In the genomic region with DNA sequence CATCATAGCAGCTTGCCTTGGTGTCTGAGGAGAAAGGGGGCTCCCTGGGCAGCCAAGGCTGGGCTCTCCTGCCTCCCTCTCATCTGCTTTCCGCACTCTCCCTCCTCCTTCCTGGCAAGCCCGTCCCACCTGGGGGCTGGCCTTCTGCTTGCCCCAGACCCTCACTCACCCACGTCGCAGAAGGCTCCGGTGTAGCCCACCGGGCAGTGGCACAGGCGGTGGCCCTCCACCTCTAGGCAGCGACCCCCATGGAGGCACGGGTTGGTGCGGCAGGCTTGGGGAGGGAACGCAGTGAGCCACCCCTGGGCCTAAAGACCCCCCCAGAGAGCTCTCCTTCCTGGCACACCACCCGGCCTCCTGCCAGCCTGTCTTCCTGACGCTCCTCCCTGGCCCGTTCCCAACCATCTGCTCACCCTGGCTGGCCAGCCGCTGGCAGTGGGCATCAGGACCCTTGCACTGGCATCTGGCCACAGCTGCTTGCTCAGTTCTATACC, we compare ENCODE assay signal across 8 cellular contexts. TPM values are rescaled to one million over a fixed set of nuclear protein-coding genes. Genes with fewer than 3 reads are reported as not detected.
DNase-seq lines count a peak whose midpoint lies in the region; ATAC-seq lines count a peak whose summit lies in the region.

No MANE protein-coding gene starts in this region.

- H3K27ac ChIP-seq in trophoblast cell (ENCODE audit: low read depth, low read length), result no peak overlapping the region

- H2AK5ac ChIP-seq in trophoblast cell (ENCODE audit: low read length), result no peak overlapping the region

- H3K79me1 ChIP-seq in trophoblast cell (ENCODE audit: low read length), result peaks cover 2% of the 10 kb centered on the region

- H3K9me3 ChIP-seq in endocrine pancreas (ENCODE audit: control insufficient read depth, low read length), result no peaks in the 10 kb centered on the region
- H3K9me3 ChIP-seq in trophoblast cell (ENCODE audit: insufficient read depth, low read depth, low read length), result peaks cover 1% of the 10 kb centered on the region

- in situ Hi-C loops in G401 (cut with HindIII; ENCODE audit: low sequenced_read_pairs), result loop anchor here (5.0 kb wide), 1 partner anchor 43 kb away; the partner anchor contains the start of gene PRR7

- H3K27me3 ChIP-seq in endocrine pancreas (ENCODE audit: control insufficient read depth, insufficient read depth, low read length) (peaks cover 7% of the 10 kb centered on the region), trophoblast cell (ENCODE audit: insufficient read depth, low read length) (peaks cover 28% of the 10 kb centered on the region)

- H2BK12ac ChIP-seq in trophoblast cell (ENCODE audit: low read length), result no peak overlapping the region

- no peaks in the 10 kb centered on the region for H3K36me3 ChIP-seq in endocrine pancreas (ENCODE audit: control insufficient read depth, insufficient read depth, low read length)
- H3K36me3 ChIP-seq in trophoblast cell (ENCODE audit: control insufficient read depth in 1 of 2, insufficient read depth in 2 of 2, low read length in 2 of 2), result no peaks in the 10 kb centered on the region

- H4K12ac ChIP-seq in trophoblast cell (ENCODE audit: low read depth, low read length), result no peak overlapping the region

- H4K8ac ChIP-seq in trophoblast cell (ENCODE audit: low read depth, low read length), result peak overlapping the region; percentile 25

- no peak overlapping the region for H3K4me3 ChIP-seq in endocrine pancreas (ENCODE audit: control insufficient read depth, insufficient read depth, low read length)
- peak overlapping the region; percentile 64 for H3K4me3 ChIP-seq in trophoblast cell (ENCODE audit: low read depth, low read length)

- H3K14ac ChIP-seq in trophoblast cell (ENCODE audit: low read length), result no peak overlapping the region

- H3K23ac ChIP-seq in trophoblast cell (ENCODE audit: low read length), result no peak overlapping the region

- H3K79me2 ChIP-seq in trophoblast cell (ENCODE audit: control insufficient read depth, insufficient read depth, low read length, poor library complexity), result no peaks in the 10 kb centered on the region

- no peak overlapping the region for H2BK5ac ChIP-seq in trophoblast cell (ENCODE audit: low read depth, low read length, poor library complexity)

- H3K4me1 ChIP-seq in endocrine pancreas (ENCODE audit: control insufficient read depth, insufficient read depth, low read length) (no peaks in the 10 kb centered on the region), trophoblast cell (ENCODE audit: control insufficient read depth in 1 of 2, insufficient read depth in 2 of 2, low read length in 2 of 2) (peaks cover 14 to 23% of the 10 kb centered on the region in 2 experiments)

- no peak overlapping the region for H2BK120ac ChIP-seq in trophoblast cell (ENCODE audit: insufficient read depth, low read length, poor library complexity)

- peak overlapping the region; percentile 97 for H3K4me2 ChIP-seq in trophoblast cell (ENCODE audit: low read length)

- peak overlapping the region; percentile 1 for H2AFZ ChIP-seq in trophoblast cell (ENCODE audit: insufficient read depth, low read length, poor library complexity)

- no peak for ATAC-seq in HG03378 (IDR thresholded peaks at IDR 0.05; ENCODE audit: unreplicated experiment)

- peak; percentile 87 for DNase-seq in DMS 273 (lab: John Stamatoyannopoulos, UW; ENCODE audit: unreplicated experiment)
- peak; percentile 30 to 68 for DNase-seq in NCI-H524 (lab: John Stamatoyannopoulos, UW)
- DNase-seq in trophoblast cell, result no peak
- no peak for DNase-seq in stimulated activated CD8-positive, alpha-beta memory T cell treated with anti-CD3 and anti-CD28 coated beads, Interleukin-4, amount 100 ng/mL, for 48 hours
- DNase-seq in G401 (ENCODE audit: low spot score), result no peak
- DNase-seq in ecto neural progenitor cell (ENCODE audit: low spot score), result no peak

- no peak overlapping the region for H3K18ac ChIP-seq in trophoblast cell (ENCODE audit: low read length)

- H3K4ac ChIP-seq in trophoblast cell (ENCODE audit: low read depth, low read length), result no peak overlapping the region

- no peak overlapping the region for H4K91ac ChIP-seq in trophoblast cell (ENCODE audit: low read depth, low read length)

- H3K9ac ChIP-seq in endocrine pancreas (ENCODE audit: control insufficient read depth, insufficient read depth, low read length) (peak overlapping the region; percentile 81), trophoblast cell (ENCODE audit: low read length) (no peak overlapping the region)

- WGBS in trophoblast cell (ENCODE audit: extremely low coverage, insufficient coverage, insufficient read length), result no CpG with 5 or more reads among the region's 15 CpGs

RNA-seq across cellular contexts. Expression of gene PFN3, which starts 4.2 kb away (rescaled TPM):
- polyA plus RNA-seq in trophoblast cell (2013), result not detected in 2 replicates
- total RNA-seq in G401 (2014; rRNA removed; shearing (Covaris generic)), result not detected in 2 replicates

RNA-seq across cellular contexts. Expression of gene F12, which starts 4.7 kb away (rescaled TPM):
- polyA plus RNA-seq in trophoblast cell (2013), result 0.47 and 0.49 TPM in 2 replicates
- 3.1 and 11.4 TPM in 2 replicates for total RNA-seq in G401 (2014; rRNA removed; shearing (Covaris generic))

RNA-seq across cellular contexts. Expression of gene SLC34A1, which starts 20.5 kb away (rescaled TPM):
- polyA plus RNA-seq in trophoblast cell (2013), result not detected in 2 replicates
- total RNA-seq in G401 (2014; rRNA removed; shearing (Covaris generic)), result not detected in 2 replicates

RNA-seq across cellular contexts. Expression of gene GRK6, which starts 21.8 kb away (rescaled TPM):
- polyA plus RNA-seq in trophoblast cell (2013), result 15.2 and 16.0 TPM in 2 replicates
- total RNA-seq in G401 (2014; rRNA removed; shearing (Covaris generic)), result 58.6 and 62.3 TPM in 2 replicates

RNA-seq across cellular contexts. Expression of gene PRR7, which starts 41.9 kb away (rescaled TPM):
- polyA plus RNA-seq in trophoblast cell (2013), result 1.7 and 1.9 TPM in 2 replicates
- total RNA-seq in G401 (2014; rRNA removed; shearing (Covaris generic)), result 19.5 and 30.8 TPM in 2 replicates

Comparison
In these comparisons a context has a peak if more than half of its experiments do, and no peak if none do; other contexts are left out.
1. DNase-seq: peak in DMS 273 (single experiment) and NCI-H524 (2 of 2); none in trophoblast cell (0 of 2), stimulated activated CD8-positive, alpha-beta memory T cell treated with anti-CD3 and anti-CD28 coated beads, Interleukin-4, amount 100 ng/mL, for 48 hours (single experiment), G401 (single experiment) and ecto neural progenitor cell (single experiment).